8 cellular contexts compared by ENCODE assay signal in genomic region chrX:130172127-130172834, GRCh38. TPM values are rescaled to one million over a fixed set of nuclear protein-coding genes. Genes with fewer than 3 reads are reported as not detected.
DNase-seq lines count a peak whose midpoint lies in the region; ATAC-seq and TF ChIP-seq lines count a peak whose summit lies in the region.

No MANE protein-coding gene starts in this region.

- H3K4me1 ChIP-seq in KMS-11 (ENCODE audit: low read depth, poor library complexity, severe bottlenecking): peaks cover 69% of the 10 kb centered on the region

- H3K27ac ChIP-seq in KMS-11 (peak overlapping the region; percentile 92), coronary artery (peak overlapping the region; percentile 77 to 85)

- H3K9me3 Mint-ChIP-seq in natural killer cell treated with Interleukin-12 subunit alpha and Interleukin-12 subunit beta and Interleukin-15 and Interleukin-18, amount 100 ng/mL, for 72 hours: no peaks in the 10 kb centered on the region

- CTCF ChIA-PET in BJ (lab: Yijun Ruan, JAX): interaction anchor here (0.7 to 1.6 kb wide), 2 partner anchors 20 to 412 kb away, joined by 3 read pairs; no protein-coding TSS in a partner anchor

- peak overlapping the region; percentile 93 for H3K4me3 Mint-ChIP-seq in natural killer cell treated with Interleukin-12 subunit alpha and Interleukin-12 subunit beta and Interleukin-15 and Interleukin-18, amount 100 ng/mL, for 72 hours

- H3K36me3 ChIP-seq in BJ (ENCODE audit: control insufficient read depth, insufficient read depth, low read length): no peaks in the 10 kb centered on the region
- H3K36me3 ChIP-seq in KMS-11 (ENCODE audit: insufficient read depth): no peaks in the 10 kb centered on the region

- H3K27ac Mint-ChIP-seq in natural killer cell treated with Interleukin-12 subunit alpha and Interleukin-12 subunit beta and Interleukin-15 and Interleukin-18, amount 100 ng/mL, for 72 hours: peak overlapping the region; percentile 96

- H3K9ac ChIP-seq in KMS-11: peak overlapping the region; percentile 37; the same call in 1 of the 2 replicates

- no peaks in the 10 kb centered on the region for H4K20me1 ChIP-seq in KMS-11 (ENCODE audit: insufficient read depth)

- H3K4me2 ChIP-seq in KMS-11: peak overlapping the region; percentile 52; the same call in 1 of the 2 replicates

- ATAC-seq in natural killer cell treated with Interleukin-12 subunit alpha and Interleukin-12 subunit beta and Interleukin-15 and Interleukin-18, amount 100 ng/mL, for 72 hours: no peak
- no peak for ATAC-seq in HG03439 (IDR thresholded peaks at IDR 0.05; ENCODE audit: unreplicated experiment)
- no peak for ATAC-seq in HG03469 (IDR thresholded peaks at IDR 0.05; ENCODE audit: unreplicated experiment)

- peaks cover 39 to 41% of the 10 kb centered on the region in 2 donors for H3K4me1 Mint-ChIP-seq in natural killer cell treated with Interleukin-12 subunit alpha and Interleukin-12 subunit beta and Interleukin-15 and Interleukin-18, amount 100 ng/mL, for 72 hours (ENCODE audit: low read depth in 2 of 2)

- H3K27me3 Mint-ChIP-seq in natural killer cell treated with Interleukin-12 subunit alpha and Interleukin-12 subunit beta and Interleukin-15 and Interleukin-18, amount 100 ng/mL, for 72 hours: no peaks in the 10 kb centered on the region

- H3K36me3 Mint-ChIP-seq in natural killer cell treated with Interleukin-12 subunit alpha and Interleukin-12 subunit beta and Interleukin-15 and Interleukin-18, amount 100 ng/mL, for 72 hours: no peaks in the 10 kb centered on the region

- H2AFZ ChIP-seq in KMS-11 (ENCODE audit: low read depth): no peak overlapping the region; the same call in 1 of the 2 replicates

- DNase-seq in BJ (ENCODE audit: low read depth) (no peak), coronary artery (ENCODE audit: low spot score) (no peak), CD1c-positive myeloid dendritic cell (ENCODE audit: extremely low spot score) (no peak), dedifferentiated amniotic fluid mesenchymal stem cell (ENCODE audit: extremely low spot score) (no peak)
- DNase-seq in natural killer cell treated with Interleukin-12 subunit alpha and Interleukin-12 subunit beta and Interleukin-15 and Interleukin-18, amount 100 ng/mL, for 72 hours (ENCODE audit: low spot score): no peak

- TF ChIP-seq CTCF in BJ (IDR thresholded peaks at IDR 0.05; ENCODE audit: insufficient read depth, low read depth, low read length) (no peak), KMS-11 (conservative IDR thresholded peaks at IDR 0.05; ENCODE audit: low read depth, low read length) (no peak), coronary artery (IDR thresholded peaks at IDR 0.05) (no peak)

- H3K27me3 ChIP-seq in BJ (ENCODE audit: control insufficient read depth, insufficient read depth, low read length) (no peaks in the 10 kb centered on the region), KMS-11 (ENCODE audit: insufficient read depth, low read depth) (no peaks in the 10 kb centered on the region)

- H3K4me3 ChIP-seq in BJ (ENCODE audit: low read depth, low read length): peak overlapping the region; percentile 44
- H3K4me3 ChIP-seq in KMS-11 (IDR thresholded peaks at IDR 0.05; ENCODE audit: insufficient read depth, low read depth, low read length): no peak overlapping the region
- H3K4me3 ChIP-seq in coronary artery: peak overlapping the region; percentile 71

- H3K79me2 ChIP-seq in KMS-11 (ENCODE audit: insufficient read depth, low read depth): no peaks in the 10 kb centered on the region

- POLR2A ChIA-PET in BJ (lab: Charles Lee): no interaction called here

RNA-seq across cellular contexts. Expression of gene RAB33A, which starts 0.5 kb away (rescaled TPM):
- 4.6 and 5.1 TPM in 2 replicates for polyA plus RNA-seq in BJ (2011; rRNA removed)
- 2.1 and 2.2 TPM in 2 replicates for polyA minus RNA-seq in BJ (2011; rRNA and poly(A)+ RNA removed)
- total RNA-seq in natural killer cell treated with Interleukin-12 subunit alpha and Interleukin-12 subunit beta and Interleukin-15 and Interleukin-18, amount 100 ng/mL, for 72 hours: 10 to 100 TPM; 25.4 to 44.2 TPM

RNA-seq across cellular contexts. Expression of gene AIFM1, which starts 6.6 kb away (rescaled TPM):
- polyA plus RNA-seq in BJ (2011; rRNA removed): 23.2 and 27.8 TPM in 2 replicates
- polyA minus RNA-seq in BJ (2011; rRNA and poly(A)+ RNA removed): 9.8 and 13.2 TPM in 2 replicates
- total RNA-seq in natural killer cell treated with Interleukin-12 subunit alpha and Interleukin-12 subunit beta and Interleukin-15 and Interleukin-18, amount 100 ng/mL, for 72 hours: 10 to 100 TPM; 38.6 to 49.1 TPM
